23 cellular contexts compared by ENCODE assay signal in the genomic region with DNA sequence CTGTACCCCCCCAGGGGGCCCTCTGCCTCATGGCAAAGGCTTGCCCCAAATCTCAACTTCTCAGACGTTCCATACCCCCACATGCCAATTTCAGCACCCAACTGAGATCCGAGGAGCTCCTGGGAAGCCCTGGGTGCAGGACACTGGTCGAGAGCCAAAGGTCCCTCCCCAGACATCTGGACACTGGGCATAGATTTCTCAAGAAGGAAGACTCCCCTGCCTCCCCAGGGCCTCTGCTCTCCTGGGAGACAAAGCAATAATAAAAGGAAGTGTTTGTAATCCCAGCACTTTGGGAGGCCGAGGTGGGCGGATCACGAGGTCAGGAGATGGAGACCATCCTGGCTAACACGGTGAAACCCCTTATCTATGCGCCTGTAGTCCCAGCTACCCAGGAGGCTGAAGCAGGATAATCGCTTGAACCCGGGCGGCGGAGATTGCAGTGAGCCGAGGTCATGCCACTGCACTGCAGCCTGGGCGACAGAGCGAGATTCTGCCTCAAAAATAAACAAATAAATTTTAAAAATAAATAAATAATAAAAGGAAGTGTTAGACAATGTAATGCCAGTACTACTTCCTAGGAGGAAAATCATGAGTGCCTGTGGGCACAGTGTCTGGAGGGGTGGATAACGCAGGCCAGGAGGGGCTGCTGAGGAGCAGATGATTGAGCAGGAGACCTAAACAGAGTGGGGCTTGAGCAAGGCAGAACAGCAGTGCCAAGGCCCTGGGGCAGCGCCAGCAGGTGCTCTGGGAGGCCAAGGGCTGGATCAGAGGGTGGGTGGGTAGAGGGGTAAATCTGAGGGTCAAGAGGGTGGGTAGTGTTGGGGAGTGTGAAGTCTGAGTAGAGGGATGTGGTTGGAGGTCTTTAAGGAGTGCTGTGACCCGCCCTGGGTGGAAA. TPM values are rescaled to one million over a fixed set of nuclear protein-coding genes. Genes with fewer than 3 reads are reported as not detected.
"Had no signal": no experiment of that assay in that cellular context is flagged by ENCODE, and none has a peak within 500 bp of the region (broad histone marks: within the 10 kb centered on the region; RNA-seq: fewer than 3 reads in every experiment).

No MANE protein-coding gene starts in this region.

- FAIRE-seq: astrocyte, endometrium had no signal

- H3K36me3 Mint-ChIP-seq: activated CD4-positive, alpha-beta memory T cell treated with anti-CD3 and anti-CD28 coated beads for 36 hours; naive thymus-derived CD4-positive, alpha-beta T cell had no signal

- ATAC-seq: activated T-helper 17 cell treated with anti-CD3 and anti-CD28 coated beads, Interleukin-2, amount 50 U/mL, for 72 hours; gastrocnemius medialis; heart right ventricle; left lung had no signal

- H3K27me3 ChIP-seq: ovary had no signal

- DNase-seq: activated CD4-positive, alpha-beta memory T cell treated with anti-CD3 and anti-CD28 coated beads for 36 hours; activated naive CD4-positive, alpha-beta T cell treated with anti-CD3 and anti-CD28 coated beads for 36 hours; activated T-cell treated with anti-CD3 and anti-CD28 coated beads for 4 hours; cortex of kidney; gastrocnemius medialis; heart right ventricle; naive thymus-derived CD4-positive, alpha-beta T cell; stimulated activated CD4-positive, alpha-beta T cell treated with anti-CD3 and anti-CD28 coated beads, Interleukin-1b, Interleukin-23, amount 100 ng/mL, for 48 hours; stimulated activated CD8-positive, alpha-beta memory T cell treated with anti-CD3 and anti-CD28 coated beads, Interleukin-4, amount 100 ng/mL, for 48 hours; SW 1271; WERI-Rb-1 had no signal

- H3K4me1 Mint-ChIP-seq: activated T-helper 17 cell treated with anti-CD3 and anti-CD28 coated beads, Interleukin-2, amount 50 U/mL, for 72 hours had no signal

- H3K9me3 ChIP-seq: breast epithelium, gastrocnemius medialis, heart right ventricle, left lung, ovary, tibial nerve had no signal

- H3K9me3 Mint-ChIP-seq: activated CD4-positive, alpha-beta memory T cell treated with anti-CD3 and anti-CD28 coated beads for 36 hours; activated naive CD4-positive, alpha-beta T cell treated with anti-CD3 and anti-CD28 coated beads for 36 hours; activated T-helper 17 cell treated with anti-CD3 and anti-CD28 coated beads, Interleukin-2, amount 50 U/mL, for 72 hours; stimulated activated naive CD8-positive, alpha-beta T cell treated with anti-CD3 and anti-CD28 coated beads, Interleukin-15, Interleukin-2, amounts not matched to agents 100 ng/mL and 50 ng/mL, for 24 hours had no signal

- H3K4me3 Mint-ChIP-seq: activated CD4-positive, alpha-beta memory T cell treated with anti-CD3 and anti-CD28 coated beads for 36 hours; activated naive CD4-positive, alpha-beta T cell treated with anti-CD3 and anti-CD28 coated beads for 36 hours; activated T-helper 17 cell treated with anti-CD3 and anti-CD28 coated beads, Interleukin-2, amount 50 U/mL, for 72 hours; stimulated activated naive CD8-positive, alpha-beta T cell treated with anti-CD3 and anti-CD28 coated beads, Interleukin-15, Interleukin-2, amounts not matched to agents 100 ng/mL and 50 ng/mL, for 24 hours had no signal

- H3K4me3 ChIP-seq: breast epithelium, gastrocnemius medialis, heart right ventricle, left lung, ovary, tibial nerve had no signal

- H3K4me1 ChIP-seq: breast epithelium had no signal

- H3K27ac Mint-ChIP-seq: activated CD4-positive, alpha-beta memory T cell treated with anti-CD3 and anti-CD28 coated beads for 36 hours; activated naive CD4-positive, alpha-beta T cell treated with anti-CD3 and anti-CD28 coated beads for 36 hours; activated T-helper 17 cell treated with anti-CD3 and anti-CD28 coated beads, Interleukin-2, amount 50 U/mL, for 72 hours; naive thymus-derived CD4-positive, alpha-beta T cell; stimulated activated naive CD8-positive, alpha-beta T cell treated with anti-CD3 and anti-CD28 coated beads, Interleukin-15, Interleukin-2, amounts not matched to agents 100 ng/mL and 50 ng/mL, for 24 hours had no signal

- H3K36me3 ChIP-seq: breast epithelium, gastrocnemius medialis, heart right ventricle, left lung, ovary, tibial nerve, WERI-Rb-1 had no signal

- H3K27ac ChIP-seq: breast epithelium, gastrocnemius medialis, heart right ventricle, left lung, ovary, tibial nerve, WERI-Rb-1 had no signal

RNA-seq across cellular contexts. Expression of a gene that starts 4.0 kb away (rescaled TPM):
- total RNA-seq: activated CD4-positive, alpha-beta memory T cell treated with anti-CD3 and anti-CD28 coated beads for 36 hours; activated naive CD4-positive, alpha-beta T cell treated with anti-CD3 and anti-CD28 coated beads for 36 hours; breast epithelium; gastrocnemius medialis; heart right ventricle; kidney epithelial cell; mucosa of gallbladder; T-helper 2 cell treated with Interferon-gamma antibody and Interleukin-4, amounts not matched to agents 100 ng/mL and 5 ng/mL, for 36 hours; tibial nerve had no signal
- polyA plus RNA-seq: esophagus; heart right ventricle; naive thymus-derived CD4-positive, alpha-beta T cell; ovary had no signal

RNA-seq across cellular contexts. Expression of a gene that starts 24.1 kb away (rescaled TPM):
- total RNA-seq: activated CD4-positive, alpha-beta memory T cell treated with anti-CD3 and anti-CD28 coated beads for 36 hours; activated naive CD4-positive, alpha-beta T cell treated with anti-CD3 and anti-CD28 coated beads for 36 hours; activated T-helper 17 cell treated with anti-CD3 and anti-CD28 coated beads, Interleukin-2, amount 50 U/mL, for 72 hours; breast epithelium; gastrocnemius medialis; heart right ventricle; kidney epithelial cell; mucosa of gallbladder; naive thymus-derived CD4-positive, alpha-beta T cell; T-helper 2 cell treated with Interferon-gamma antibody and Interleukin-4, amounts not matched to agents 100 ng/mL and 5 ng/mL, for 36 hours; tibial nerve had no signal
- polyA plus RNA-seq: esophagus; heart right ventricle; naive thymus-derived CD4-positive, alpha-beta T cell had no signal
